ENCODE assay signal across 18 cellular contexts in the genomic region with DNA sequence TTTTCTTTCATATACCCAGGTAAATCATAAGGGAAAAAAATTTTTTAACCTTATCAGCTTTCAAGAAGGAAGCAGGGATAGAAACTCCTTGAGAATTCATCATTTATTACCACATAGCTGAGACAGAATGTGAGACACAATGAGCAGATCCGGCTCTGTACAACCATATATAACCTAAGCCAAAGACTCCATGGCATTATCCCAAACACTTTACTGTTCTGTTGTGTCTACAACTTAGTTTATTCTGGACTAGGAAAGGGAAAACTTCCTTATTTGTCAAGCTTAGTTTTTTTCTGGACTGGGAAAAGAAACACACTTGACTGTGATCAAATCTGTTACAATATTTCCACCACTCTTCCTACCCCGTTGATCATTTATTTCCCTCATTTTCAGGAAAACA. TPM values are rescaled to one million over a fixed set of nuclear protein-coding genes. Genes with fewer than 3 reads are reported as not detected.
DNase-seq lines count a peak whose midpoint lies in the region; ATAC-seq and TF ChIP-seq lines count a peak whose summit lies in the region.
"Had no signal": no experiment of that assay in that cellular context is flagged by ENCODE, and none has a peak within 500 bp of the region (broad histone marks: within the 10 kb centered on the region; RNA-seq: fewer than 3 reads in every experiment).

No MANE protein-coding gene starts in this region.

- no peaks in the 10 kb centered on the region for H3K27me3 ChIP-seq in ascending aorta
- H3K27me3 ChIP-seq in prostate gland (replicated peaks; ENCODE audit: insufficient read depth): no peaks in the 10 kb centered on the region
- H3K27me3 ChIP-seq in esophagus muscularis mucosa: no peaks in the 10 kb centered on the region
- H3K27me3 ChIP-seq: BLaER1 had no signal

- H3K4me3 ChIP-seq in ascending aorta (no peak overlapping the region), prostate gland (no peak overlapping the region), esophagus muscularis mucosa (no peak overlapping the region)
- H3K4me3 ChIP-seq: BLaER1, GM23338 had no signal

- intact Hi-C loops in ascending aorta (cut with DNase I) (no loop called here), left colon (cut with DNase I, micrococcal nuclease) (no loop called here), prostate gland (cut with DNase I) (no loop called here), esophagus muscularis mucosa (cut with DNase I) (no loop called here)

- TF ChIP-seq POLR2A in prostate gland (IDR thresholded peaks at IDR 0.05) (no peak), esophagus muscularis mucosa (IDR thresholded peaks at IDR 0.05; ENCODE audit: low read depth) (no peak)

- TF ChIP-seq EP300 in esophagus muscularis mucosa (IDR thresholded peaks at IDR 0.05): no peak

- DNase-seq in ascending aorta (ENCODE audit: low spot score in 2 of 2) (no peak), left colon (no peak), prostate gland (ENCODE audit: low spot score) (peak; percentile 66), AG08396 (ENCODE audit: low spot score) (no peak), esophagus muscularis mucosa (ENCODE audit: extremely low spot score) (no peak)
- DNase-seq in activated CD8-positive, alpha-beta memory T cell treated with anti-CD3 and anti-CD28 coated beads, Interleukin-2, amount 50 U/mL, for 4 hours: no peak
- DNase-seq: AML-193; CD4-positive, CD25-positive, alpha-beta regulatory T cell; DMS53; GF-D8; H7; IMR-90 had no signal

- peak overlapping the region; percentile 78 for H3K27ac ChIP-seq in C4-2B
- peak overlapping the region; percentile 31 to 61 for H3K27ac ChIP-seq in ascending aorta
- no peak overlapping the region for H3K27ac ChIP-seq in prostate gland
- H3K27ac ChIP-seq in esophagus muscularis mucosa (replicated peaks in 1 of 4): no peak overlapping the region
- H3K27ac ChIP-seq: 22Rv1, BLaER1 had no signal

- no peak for TF ChIP-seq CTCF in C4-2B (conservative IDR thresholded peaks at IDR 0.05)
- no peak for TF ChIP-seq CTCF in ascending aorta (IDR thresholded peaks at IDR 0.05)
- TF ChIP-seq CTCF in prostate gland (IDR thresholded peaks at IDR 0.05): no peak
- no peak for TF ChIP-seq CTCF in esophagus muscularis mucosa (IDR thresholded peaks at IDR 0.05)

- whole genome bisulfite sequencing in prostate gland: 45% methylated on average over 2 of the region's 2 CpGs
- 67% methylated on average over 2 of the region's 2 CpGs for WGBS in esophagus muscularis mucosa

- H3K9me3 ChIP-seq in ascending aorta (no peaks in the 10 kb centered on the region), prostate gland (no peaks in the 10 kb centered on the region), esophagus muscularis mucosa (no peaks in the 10 kb centered on the region)
- H3K9me3 ChIP-seq: BLaER1 had no signal

- H3K36me3 ChIP-seq in ascending aorta (peaks cover 0 to 16% of the 10 kb centered on the region in 2 donors), prostate gland (no peaks in the 10 kb centered on the region), esophagus muscularis mucosa (no peaks in the 10 kb centered on the region)
- H3K36me3 ChIP-seq: BLaER1 had no signal

- H3K4me1 ChIP-seq in ascending aorta (peaks cover 3 to 11% of the 10 kb centered on the region in 2 donors), prostate gland (replicated peaks) (peaks cover 3% of the 10 kb centered on the region), esophagus muscularis mucosa (no peaks in the 10 kb centered on the region)
- H3K4me1 ChIP-seq: BLaER1 had no signal

- ATAC-seq in left colon (peak; percentile 78), GM21367 (IDR thresholded peaks at IDR 0.05; ENCODE audit: unreplicated experiment) (no peak)
- ATAC-seq: GM23338 had no signal

RNA-seq across cellular contexts. Expression of a gene that starts 38.3 kb away (rescaled TPM):
- total RNA-seq in ascending aorta (4.3 TPM), left colon (1 to 10 TPM; 3.9 to 9.8 TPM), prostate gland (1 to 10 TPM; 1.2 to 2.3 TPM), esophagus muscularis mucosa (1 to 10 TPM in 1 of 4 donors, under 1 TPM in 3; 0.11 to 2.9 (median 0.91) TPM)
- total RNA-seq: A673, IMR-90 had no signal

Comparison
In these comparisons a context has a peak if more than half of its experiments do, and no peak if none do; other contexts are left out.
1. H3K27ac ChIP-seq: peak in C4-2B (single experiment) and ascending aorta (2 of 2); none in prostate gland (0 of 2) and esophagus muscularis mucosa (0 of 4).